In the genomic region with DNA sequence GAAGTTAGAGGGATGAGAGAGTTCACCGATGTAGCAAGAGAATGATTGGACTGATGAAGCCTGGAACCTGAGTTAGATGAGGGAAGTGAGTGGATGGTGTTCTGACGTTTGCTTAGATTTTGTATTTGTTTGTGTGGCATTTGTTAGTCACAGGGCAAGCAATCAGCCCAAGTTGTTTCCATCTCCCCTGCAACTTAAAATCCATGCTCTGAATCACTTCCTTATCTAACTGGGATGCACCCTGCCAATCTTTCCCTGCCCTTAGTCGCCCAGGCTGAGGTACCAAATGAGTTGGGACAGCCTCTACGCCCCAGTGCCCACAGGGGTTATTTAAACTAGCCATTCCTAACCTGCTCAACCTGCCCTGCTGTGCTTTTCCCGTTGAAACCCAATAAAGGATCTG, we compare ENCODE assay signal across 23 cellular contexts. TPM values are rescaled to one million over a fixed set of nuclear protein-coding genes. Genes with fewer than 3 reads are reported as not detected.
DNase-seq lines count a peak whose midpoint lies in the region; ATAC-seq and TF ChIP-seq lines count a peak whose summit lies in the region.
"Had no signal": no experiment of that assay in that cellular context is flagged by ENCODE, and none has a peak within 500 bp of the region (broad histone marks: within the 10 kb centered on the region; RNA-seq: fewer than 3 reads in every experiment).

No MANE protein-coding gene starts in this region.

- peak overlapping the region; percentile 93 for H3K14ac ChIP-seq in IMR-90 (replicated peaks; ENCODE audit: low read depth, low read length)

- dilution Hi-C loops in IMR-90 (cut with HindIII; ENCODE audit: low sequenced_read_pairs, unreplicated experiment), result no loop called here

- no peak overlapping the region for H3K4me2 ChIP-seq in IMR-90 (ENCODE audit: low read depth, low read length)
- H3K4me2 ChIP-seq: GM23338, smooth muscle cell had no signal

- no peak overlapping the region for H3K4me3 ChIP-seq in IMR-90 (ENCODE audit: insufficient read depth, low read depth, low read length)
- H3K4me3 ChIP-seq in adrenal gland, result no peak overlapping the region
- H3K4me3 ChIP-seq: gastroesophageal sphincter, GM23338, smooth muscle cell had no signal

- H2BK15ac ChIP-seq in IMR-90 (ENCODE audit: low read depth, low read length), result peak overlapping the region; percentile 86

- no peak overlapping the region for H3K4me3 Mint-ChIP-seq in T-helper 2 cell treated with Interferon-gamma antibody and Interleukin-4, amounts not matched to agents 5 μg/mL and 100 μg/mL, for 36 hours
- H3K4me3 Mint-ChIP-seq: activated naive CD8-positive, alpha-beta T cell treated with anti-CD3 and anti-CD28 coated beads, Interleukin-2, amount 10 ng/mL, durations not matched to agents 7 days and 5 days; activated T-helper 1 cell treated with anti-CD3 and anti-CD28 coated beads, Interleukin-12 subunit alpha, Interleukin-12 subunit beta, Interleukin-2, Interleukin-4 antibody, amounts not matched to agents 30 ng/mL and 10 ng/mL and 1 ng/mL, durations not matched to agents 14 hours and 24 hours and 36 hours; CD8-positive, alpha-beta T cell; GM23338; mesothelial cell of epicardium; nephron progenitor cell had no signal

- peak overlapping the region; percentile 53 for H2AK9ac ChIP-seq in IMR-90 (replicated peaks; ENCODE audit: low read depth, low read length, poor library complexity)

- no peak overlapping the region for H3K27ac Mint-ChIP-seq in T-helper 2 cell treated with Interferon-gamma antibody and Interleukin-4, amounts not matched to agents 5 μg/mL and 100 μg/mL, for 36 hours
- H3K27ac Mint-ChIP-seq: activated naive CD8-positive, alpha-beta T cell treated with anti-CD3 and anti-CD28 coated beads, Interleukin-2, amount 10 ng/mL, durations not matched to agents 7 days and 5 days; activated T-helper 1 cell treated with anti-CD3 and anti-CD28 coated beads, Interleukin-12 subunit alpha, Interleukin-12 subunit beta, Interleukin-2, Interleukin-4 antibody, amounts not matched to agents 30 ng/mL and 10 ng/mL and 1 ng/mL, durations not matched to agents 14 hours and 24 hours and 36 hours; CD8-positive, alpha-beta T cell; GM23338; mesothelial cell of epicardium; nephron progenitor cell; progenitor cell of endocrine pancreas had no signal

- BruUV-seq in IMR-90 (replicated peaks; lab: Mats Ljungman, UMichigan), result no TSS peak

- intact Hi-C loops in IMR-90 (cut with micrococcal nuclease), result no loop called here
- intact Hi-C loops in adrenal gland (cut with DNase I), result no loop called here

- 77% methylated on average over 3 of the region's 5 CpGs; no CpG with 5 or more reads in 1 of the 2 experiments for WGBS in IMR-90 (ENCODE audit: extremely low coverage in 2 of 2, insufficient read length in 1 of 2), 2 experiments
- WGBS in adrenal gland, 4 donors, result 35 to 72% (median 56%) methylated on average over 5 of the region's 5 CpGs

- peak overlapping the region; percentile 97 for H2BK120ac ChIP-seq in IMR-90 (ENCODE audit: low read depth, low read length)

- peak overlapping the region; percentile 99 for H2AK5ac ChIP-seq in IMR-90 (ENCODE audit: low read depth, low read length)

- 0 out of 2 replicates have a peak, but pooled peaks cover 2% of the 10 kb centered on the region for H4K20me1 ChIP-seq in IMR-90 (ENCODE audit: insufficient read depth, low read length)

- H4K5ac ChIP-seq in IMR-90 (ENCODE audit: low read depth, low read length), result peak overlapping the region; percentile 38

- no peak overlapping the region for H3K56ac ChIP-seq in IMR-90 (ENCODE audit: extremely low read depth, insufficient read depth, low read length)

- H3K9me3 Mint-ChIP-seq in T-helper 2 cell treated with Interferon-gamma antibody and Interleukin-4, amounts not matched to agents 5 μg/mL and 100 μg/mL, for 36 hours, result no peaks in the 10 kb centered on the region
- H3K9me3 Mint-ChIP-seq: activated naive CD8-positive, alpha-beta T cell treated with anti-CD3 and anti-CD28 coated beads, Interleukin-2, amount 10 ng/mL, durations not matched to agents 7 days and 5 days; activated T-helper 1 cell treated with anti-CD3 and anti-CD28 coated beads, Interleukin-12 subunit alpha, Interleukin-12 subunit beta, Interleukin-2, Interleukin-4 antibody, amounts not matched to agents 30 ng/mL and 10 ng/mL and 1 ng/mL, durations not matched to agents 14 hours and 24 hours and 36 hours; CD8-positive, alpha-beta T cell; GM23338; mesothelial cell of epicardium; nephron progenitor cell had no signal

- H2AFZ ChIP-seq in IMR-90 (replicated peaks; ENCODE audit: low read length, poor library complexity), result peak overlapping the region; percentile 84
- H2AFZ ChIP-seq: GM23338 had no signal

- peak overlapping the region; percentile 97 for H3K4ac ChIP-seq in IMR-90 (ENCODE audit: low read depth, low read length)

- peaks cover 10% of the 10 kb centered on the region for H3K4me1 ChIP-seq in IMR-90 (ENCODE audit: control insufficient read depth, insufficient read depth, low read length)
- peaks cover 12 to 18% of the 10 kb centered on the region in 2 donors for H3K4me1 ChIP-seq in adrenal gland (replicated peaks in 1 of 2)
- H3K4me1 ChIP-seq: gastroesophageal sphincter had no signal

- no peaks in the 10 kb centered on the region for H3K4me1 Mint-ChIP-seq in T-helper 2 cell treated with Interferon-gamma antibody and Interleukin-4, amounts not matched to agents 5 μg/mL and 100 μg/mL, for 36 hours (ENCODE audit: low read depth)
- H3K4me1 Mint-ChIP-seq: activated naive CD8-positive, alpha-beta T cell treated with anti-CD3 and anti-CD28 coated beads, Interleukin-2, amount 10 ng/mL, durations not matched to agents 7 days and 5 days; mesothelial cell of epicardium had no signal

- TF ChIP-seq POLR2A in IMR-90 (IDR thresholded peaks at IDR 0.05; ENCODE audit: low read depth, low read length), result no peak
- no peak for TF ChIP-seq POLR2A in adrenal gland (IDR thresholded peaks at IDR 0.05)

- no peak for TF ChIP-seq RAD21 in IMR-90 (IDR thresholded peaks at IDR 0.05; ENCODE audit: low read length)

- H3K27ac ChIP-seq in IMR-90 (ENCODE audit: insufficient read depth, low read length) (peak overlapping the region; percentile 55; the same call in 1 of the 2 replicates), adrenal gland (peak overlapping the region in 3 of 5 donors; percentile 53 to 82 (median 68))
- H3K27ac ChIP-seq: gastroesophageal sphincter had no signal

- H3K18ac ChIP-seq in IMR-90 (ENCODE audit: low read depth, low read length), result peak overlapping the region; percentile 44

- TF ChIP-seq CTCF in IMR-90 (conservative IDR thresholded peaks at IDR 0.05; ENCODE audit: low read depth, low read length) (no peak), adrenal gland (IDR thresholded peaks at IDR 0.05) (no peak)

- H3K9me1 ChIP-seq in IMR-90 (ENCODE audit: insufficient read depth, low read length), result peaks cover 11% of the 10 kb centered on the region

- H3K79me1 ChIP-seq in IMR-90 (ENCODE audit: low read depth in 1 of 2, low read length in 2 of 2), result 0 out of 4 replicates have a peak, but pooled peaks cover 0 to 10% of the 10 kb centered on the region in 2 experiments

- no peaks in the 10 kb centered on the region for H3K9me3 ChIP-seq in IMR-90 (ENCODE audit: control insufficient read depth, insufficient read depth, low read length)
- H3K9me3 ChIP-seq in adrenal gland (replicated peaks in 1 of 3), result no peaks in the 10 kb centered on the region
- H3K9me3 ChIP-seq: gastroesophageal sphincter had no signal

- no peak overlapping the region for H3K9ac ChIP-seq in IMR-90 (ENCODE audit: low read depth, low read length)

- POLR2A ChIA-PET in IMR-90 (lab: Charles Lee; ENCODE audit: unreplicated experiment), result no interaction called here

- peak overlapping the region; percentile 86 for H2BK5ac ChIP-seq in IMR-90 (ENCODE audit: low read depth, low read length, poor library complexity, severe bottlenecking)

- peaks cover 26% of the 10 kb centered on the region for H3K27me3 Mint-ChIP-seq in T-helper 2 cell treated with Interferon-gamma antibody and Interleukin-4, amounts not matched to agents 5 μg/mL and 100 μg/mL, for 36 hours (ENCODE audit: low read depth)
- H3K27me3 Mint-ChIP-seq: progenitor cell of endocrine pancreas had no signal

- DNase-seq in AG08396 (ENCODE audit: low spot score), result peak; percentile 62
- DNase-seq in IMR-90, result peak; percentile 83
- peak in 4 of 7 donors; percentile 54 to 66 (median 56) for DNase-seq in adrenal gland
- peak; percentile 49 for DNase-seq in mesenteric fat pad (ENCODE audit: low spot score)
- DNase-seq in T-helper 2 cell treated with Interferon-gamma antibody and Interleukin-4, amounts not matched to agents 5 μg/mL and 100 μg/mL, for 36 hours (ENCODE audit: low spot score), result no peak
- no peak for DNase-seq in NCI-H446 (lab: John Stamatoyannopoulos, UW)
- DNase-seq in NOMO-1 treated with dmso at 0.1 percent for 144 hours (lab: John Stamatoyannopoulos, UW; ENCODE audit: unreplicated experiment), result no peak
- DNase-seq: activated naive CD8-positive, alpha-beta T cell treated with anti-CD3 and anti-CD28 coated beads, Interleukin-2, amount 10 ng/mL, durations not matched to agents 7 days and 5 days; CD8-positive, alpha-beta T cell; DMS79; NCI-H1417 treated with DMSO at 0.1 percent for 48 hours; NCI-H526 treated with DMSO at 0.1 percent for 48 hours; nephron progenitor cell; stimulated activated CD4-positive, alpha-beta T cell treated with anti-CD3 and anti-CD28 coated beads, Interleukin-4, amount 100 ng/mL, for 4 hours; T-helper 2 cell had no signal

- ATAC-seq in IMR-90 (ENCODE audit: low read depth) (peak; percentile 80), GM21717 (IDR thresholded peaks at IDR 0.05; ENCODE audit: unreplicated experiment) (no peak)
- ATAC-seq: activated CD4-positive, CD25-positive, alpha-beta regulatory T cell treated with anti-CD3 and anti-CD28 coated beads, Interleukin-2, amount 50 U/mL, for 24 hours; CD8-positive, alpha-beta T cell; gastroesophageal sphincter had no signal

- in situ Hi-C loops in IMR-90 (cut with MboI; ENCODE audit: low sequenced_read_pairs), result no loop called here

- H3K36me3 ChIP-seq in IMR-90 (ENCODE audit: control insufficient read depth, insufficient read depth, low read length) (no peaks in the 10 kb centered on the region), adrenal gland (replicated peaks in 1 of 2) (no peaks in the 10 kb centered on the region)
- H3K36me3 ChIP-seq: gastroesophageal sphincter had no signal

- peak overlapping the region; percentile 96 for H2BK20ac ChIP-seq in IMR-90 (ENCODE audit: low read depth, low read length)

- H3K27me3 ChIP-seq in IMR-90 (ENCODE audit: control insufficient read depth, insufficient read depth, low read length), result no peaks in the 10 kb centered on the region
- no peaks in the 10 kb centered on the region for H3K27me3 ChIP-seq in adrenal gland

- peak overlapping the region; percentile 96 for H3K23ac ChIP-seq in IMR-90 (ENCODE audit: low read depth, low read length)

- H3K36me3 Mint-ChIP-seq in T-helper 2 cell treated with Interferon-gamma antibody and Interleukin-4, amounts not matched to agents 5 μg/mL and 100 μg/mL, for 36 hours (ENCODE audit: low read depth), result no peaks in the 10 kb centered on the region
- H3K36me3 Mint-ChIP-seq: activated naive CD8-positive, alpha-beta T cell treated with anti-CD3 and anti-CD28 coated beads, Interleukin-2, amount 10 ng/mL, durations not matched to agents 7 days and 5 days; CD8-positive, alpha-beta T cell; mesothelial cell of epicardium had no signal

- peak overlapping the region; percentile 7 to 80; a peak in 2 of 4 replicates for H4K8ac ChIP-seq in IMR-90 (ENCODE audit: low read depth in 2 of 2, low read length in 2 of 2)

- H4K91ac ChIP-seq in IMR-90 (ENCODE audit: insufficient read depth, low read depth, low read length), result peak overlapping the region; percentile 78

- CTCF ChIA-PET in IMR-90 (lab: Yijun Ruan, JAX), result no interaction called here

RNA-seq across cellular contexts. Expression of a gene that starts 12.6 kb away (rescaled TPM):
- 2.7 and 3.3 TPM in 2 replicates for total RNA-seq in IMR-90 (2012; rRNA removed)
- 2.3 and 3.1 TPM in 2 replicates for polyA plus RNA-seq in IMR-90 (2012; rRNA removed)
- 1.7 and 3.2 TPM in 2 replicates for polyA plus RNA-seq in IMR-90 (2012; cell fraction: cytosol; rRNA removed)
- 0.87 and 1.6 TPM in 2 replicates for polyA plus RNA-seq in IMR-90 (2012; cell fraction: nucleus; rRNA removed; ENCODE audit: low replicate concordance)
- total RNA-seq in adrenal gland, result 10 to 100 TPM; 31.8 to 78.2 (median 51.7) TPM
- 10 to 100 TPM; 11.7 to 28.0 (median 13.6) TPM for polyA plus RNA-seq in adrenal gland
- total RNA-seq in mesenteric fat pad, result 0.74 TPM
- total RNA-seq: activated naive CD8-positive, alpha-beta T cell treated with anti-CD3 and anti-CD28 coated beads, Interleukin-2, amount 10 ng/mL, durations not matched to agents 7 days and 5 days; activated T-helper 1 cell treated with anti-CD3 and anti-CD28 coated beads, Interleukin-12 subunit alpha, Interleukin-12 subunit beta, Interleukin-2, Interleukin-4 antibody, amounts not matched to agents 30 ng/mL and 10 ng/mL and 1 ng/mL, durations not matched to agents 14 hours and 24 hours and 36 hours; CD8-positive, alpha-beta T cell had no signal

Comparison
In these comparisons a context has a peak if more than half of its experiments do, and no peak if none do; other contexts are left out.
1. DNase-seq: peak in AG08396 (single experiment), IMR-90 (single experiment), adrenal gland (4 of 7) and mesenteric fat pad (single experiment); none in T-helper 2 cell treated with Interferon-gamma antibody and Interleukin-4, amounts not matched to agents 5 μg/mL and 100 μg/mL, for 36 hours (single experiment), NCI-H446 (0 of 2) and NOMO-1 treated with dmso at 0.1 percent for 144 hours (single experiment).